20 cellular contexts compared by ENCODE assay signal in the genomic region with DNA sequence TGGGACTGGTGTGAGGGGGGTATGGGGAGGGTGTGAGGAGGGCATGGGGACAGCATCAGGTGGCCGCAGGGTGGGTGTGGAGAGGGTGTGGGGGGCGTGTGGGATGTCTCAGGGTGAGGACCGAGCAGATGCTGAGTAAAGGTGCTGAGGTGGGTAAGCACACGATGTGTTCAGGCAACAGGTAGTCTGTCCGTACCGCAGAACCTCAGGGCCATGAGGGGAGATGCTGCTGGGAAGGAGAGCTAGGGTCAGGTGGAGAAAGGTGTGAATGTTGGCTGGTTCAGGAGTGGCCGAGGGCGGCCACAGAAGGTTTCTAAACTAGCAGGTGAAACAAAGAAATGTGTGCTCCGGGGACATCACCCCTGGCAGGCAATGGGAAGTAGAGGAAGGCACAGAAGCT.
"Had no signal": no experiment of that assay in that cellular context is flagged by ENCODE, and none has a peak within 500 bp of the region (broad histone marks: within the 10 kb centered on the region; RNA-seq: fewer than 3 reads in every experiment).

No MANE protein-coding gene starts in this region.

- H3K9me3 ChIP-seq: gastrocnemius medialis, left ventricle myocardium inferior, ovary, right lobe of liver, thyroid gland had no signal

- H3K9me3 Mint-ChIP-seq: activated naive CD4-positive, alpha-beta T cell treated with anti-CD3 and anti-CD28 coated beads for 36 hours; activated naive CD8-positive, alpha-beta T cell treated with anti-CD3 and anti-CD28 coated beads, Interleukin-2, amount 50 U/mL, for 24 hours; activated T-helper 17 cell treated with anti-CD3 and anti-CD28 coated beads, Interleukin-2, amount 50 U/mL, for 72 hours had no signal

- H3K4me1 Mint-ChIP-seq: activated naive CD8-positive, alpha-beta T cell treated with anti-CD3 and anti-CD28 coated beads, Interleukin-2, amount 50 U/mL, for 24 hours; activated T-helper 17 cell treated with anti-CD3 and anti-CD28 coated beads, Interleukin-2, amount 50 U/mL, for 72 hours; brain; stimulated activated naive B cell treated with anti-CD40 and anti-IgM and Interleukin-4, amounts not matched to agents 10 μg/mL and 1 μg/mL and 100 μg/mL, for 72 hours had no signal

- H3K27ac ChIP-seq: gastrocnemius medialis, left ventricle myocardium inferior, neural progenitor cell, ovary, right lobe of liver, SK-N-MC, thyroid gland had no signal

- DNase-seq: activated CD4-positive, alpha-beta T cell treated with anti-CD3 and anti-CD28 coated beads, Interleukin-2, amount 50 U/mL, for 1 hour; activated naive CD4-positive, alpha-beta T cell treated with anti-CD3 and anti-CD28 coated beads for 36 hours; activated naive CD8-positive, alpha-beta T cell treated with anti-CD3 and anti-CD28 coated beads, Interleukin-2, amount 50 U/mL, for 24 hours; activated T-cell treated with anti-CD3 and anti-CD28 coated beads, Interleukin-2, amount 50 U/mL, for 1 hour; anterior cingulate cortex; central memory CD4-positive, alpha-beta T cell; erythroblast; gastrocnemius medialis; left ventricle myocardium inferior; mammary epithelial cell; ovary; stimulated activated CD4-positive, alpha-beta T cell treated with anti-CD3 and anti-CD28 coated beads, Interleukin-4, amount 100 ng/mL, for 24 hours; stimulated activated naive B cell treated with anti-CD40 and anti-IgM and Interleukin-4, amounts not matched to agents 10 μg/mL and 1 μg/mL and 100 μg/mL, for 72 hours; T-helper 9 cell; thyroid gland had no signal

- H3K27me3 ChIP-seq: gastrocnemius medialis, neural progenitor cell, ovary, right lobe of liver, thyroid gland had no signal

- H3K4me3 Mint-ChIP-seq: activated naive CD4-positive, alpha-beta T cell treated with anti-CD3 and anti-CD28 coated beads for 36 hours; activated naive CD8-positive, alpha-beta T cell treated with anti-CD3 and anti-CD28 coated beads, Interleukin-2, amount 50 U/mL, for 24 hours; activated T-helper 17 cell treated with anti-CD3 and anti-CD28 coated beads, Interleukin-2, amount 50 U/mL, for 72 hours; brain; neural progenitor cell; stimulated activated naive B cell treated with anti-CD40 and anti-IgM and Interleukin-4, amounts not matched to agents 10 μg/mL and 1 μg/mL and 100 μg/mL, for 72 hours had no signal

- H3K36me3 ChIP-seq: gastrocnemius medialis, left ventricle myocardium inferior, neural progenitor cell, ovary, right lobe of liver, thyroid gland had no signal

- H3K4me3 ChIP-seq: gastrocnemius medialis, left ventricle myocardium inferior, neural progenitor cell, ovary, right lobe of liver, SK-N-MC, thyroid gland had no signal

- ATAC-seq: activated naive CD8-positive, alpha-beta T cell treated with anti-CD3 and anti-CD28 coated beads, Interleukin-2, amount 50 U/mL, for 24 hours; activated T-helper 17 cell treated with anti-CD3 and anti-CD28 coated beads, Interleukin-2, amount 50 U/mL, for 72 hours; gastrocnemius medialis; right lobe of liver had no signal

- H3K27me3 Mint-ChIP-seq: activated T-helper 17 cell treated with anti-CD3 and anti-CD28 coated beads, Interleukin-2, amount 50 U/mL, for 72 hours had no signal

- H3K27ac Mint-ChIP-seq: activated naive CD4-positive, alpha-beta T cell treated with anti-CD3 and anti-CD28 coated beads for 36 hours; activated naive CD8-positive, alpha-beta T cell treated with anti-CD3 and anti-CD28 coated beads, Interleukin-2, amount 50 U/mL, for 24 hours; activated T-helper 17 cell treated with anti-CD3 and anti-CD28 coated beads, Interleukin-2, amount 50 U/mL, for 72 hours; brain; neural progenitor cell had no signal

- H3K36me3 Mint-ChIP-seq: brain; neural progenitor cell; stimulated activated naive B cell treated with anti-CD40 and anti-IgM and Interleukin-4, amounts not matched to agents 10 μg/mL and 1 μg/mL and 100 μg/mL, for 72 hours had no signal

- H3K4me1 ChIP-seq: gastrocnemius medialis, left ventricle myocardium inferior, neural progenitor cell, right lobe of liver, thyroid gland had no signal
